ENCODE assay signal across 17 cellular contexts in the genomic region with DNA sequence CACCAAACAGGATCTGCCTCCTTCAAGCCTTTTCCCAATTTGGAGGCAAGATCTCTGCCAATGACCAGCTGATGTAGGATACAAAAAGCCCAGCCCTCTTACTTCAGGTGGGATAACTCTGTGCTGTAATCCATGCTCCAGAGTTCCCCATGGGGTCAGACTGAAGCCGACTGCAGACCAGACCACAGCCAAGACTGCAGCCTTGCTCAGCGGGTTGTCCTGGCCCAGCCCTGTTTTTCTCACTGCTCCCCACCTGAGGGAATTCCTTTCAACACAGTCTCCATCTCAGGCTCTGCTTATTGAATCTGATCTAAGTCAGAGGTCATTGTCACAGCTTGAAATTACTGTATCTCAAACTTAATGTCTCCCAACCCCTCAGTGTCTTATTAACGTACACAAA.
A peak's percentile ranks its signal among the peaks of the same experiment; 100 is the strongest.
DNase-seq lines count a peak whose midpoint lies in the region; ATAC-seq and TF ChIP-seq lines count a peak whose summit lies in the region.
"Had no signal": no experiment of that assay in that cellular context is flagged by ENCODE, and none has a peak within 500 bp of the region (broad histone marks: within the 10 kb centered on the region; RNA-seq: fewer than 3 reads in every experiment).

No MANE protein-coding gene starts in this region.

- H3K9me2 ChIP-seq in GM23338 (ENCODE audit: insufficient read depth): no peaks in the 10 kb centered on the region; the same call in none of the 2 replicates

- no peak overlapping the region for H4K8ac ChIP-seq in mesendoderm (ENCODE audit: low read depth, low read length)

- H3K9me3 Mint-ChIP-seq in GM23338: no peaks in the 10 kb centered on the region
- H3K9me3 Mint-ChIP-seq in WTC11: no peaks in the 10 kb centered on the region
- H3K9me3 Mint-ChIP-seq in MCF 10A (ENCODE audit: unreplicated experiment): no peaks in the 10 kb centered on the region
- H3K9me3 Mint-ChIP-seq: CD4-positive, alpha-beta T cell; CD8-positive, alpha-beta T cell had no signal

- no peak overlapping the region for H3K18ac ChIP-seq in mesendoderm (ENCODE audit: low read length)

- no peaks in the 10 kb centered on the region for H3F3A ChIP-seq in GM23338 (replicated peaks; ENCODE audit: low read depth)

- no peaks in the 10 kb centered on the region for H3K79me2 ChIP-seq in GM23338 (replicated peaks; ENCODE audit: insufficient read depth)
- no peaks in the 10 kb centered on the region for H3K79me2 ChIP-seq in mesendoderm (ENCODE audit: control insufficient read depth, insufficient read depth, low read length)

- H4K20me1 ChIP-seq in GM23338 (replicated peaks; ENCODE audit: insufficient read depth): no peaks in the 10 kb centered on the region
- H4K20me1 ChIP-seq: BLaER1 treated with 17β-estradiol and CSF1 and Interleukin-3, amounts not matched to agents 10 nM and 100 nM had no signal

- ATAC-seq in GM23338 (peak; percentile 66; the same call in 2 of the 3 replicates), WTC11 (peak; percentile 52)
- ATAC-seq: A549; CD8-positive, alpha-beta T cell had no signal

- H3K27ac ChIP-seq in GM23338 (ENCODE audit: low read depth) (no peak overlapping the region), mesendoderm (ENCODE audit: low read depth, low read length) (no peak overlapping the region)
- H3K27ac ChIP-seq: 22Rv1; A549; BLaER1 treated with 17β-estradiol and CSF1 and Interleukin-3, amounts not matched to agents 10 nM and 100 nM; C4-2B had no signal

- H3K27me3 Mint-ChIP-seq in GM23338 (ENCODE audit: insufficient read depth, low read depth, poor library complexity): no peaks in the 10 kb centered on the region
- H3K27me3 Mint-ChIP-seq in WTC11 (ENCODE audit: low read depth): no peaks in the 10 kb centered on the region
- H3K27me3 Mint-ChIP-seq in MCF 10A (ENCODE audit: insufficient read depth, unreplicated experiment): no peaks in the 10 kb centered on the region

- H3K4me1 ChIP-seq in GM23338 (ENCODE audit: insufficient read depth) (peaks cover 5% of the 10 kb centered on the region; the same call in 1 of the 2 replicates), mesendoderm (ENCODE audit: control insufficient read depth, low read depth, low read length) (no peaks in the 10 kb centered on the region)
- H3K4me1 ChIP-seq: A549, Caco-2 had no signal

- TF ChIP-seq CTCF in GM23338 (conservative IDR thresholded peaks at IDR 0.05; ENCODE audit: low read depth in 2 of 2) (no peak), WTC11 (IDR thresholded peaks at IDR 0.05) (no peak), MCF 10A (IDR thresholded peaks at IDR 0.05; ENCODE audit: unreplicated experiment) (no peak)

- H3K4me3 ChIP-seq in GM23338 (no peak overlapping the region), mesendoderm (ENCODE audit: low read length) (no peak overlapping the region)
- H3K4me3 ChIP-seq: A549; BLaER1 treated with 17β-estradiol and CSF1 and Interleukin-3, amounts not matched to agents 10 nM and 100 nM had no signal

- CTCF ChIA-PET in WTC11 (lab: Charles Lee) (no interaction called here), MCF 10A (lab: Yijun Ruan, JAX) (no interaction called here)

- DNase-seq in GM23338 (ENCODE audit: low spot score) (no peak), WTC11 (ENCODE audit: low spot score) (peak; percentile 12), mesendoderm (peak; percentile 8), middle frontal gyrus (ENCODE audit: extremely low spot score, low spot score) (no peak), MCF 10A (ENCODE audit: unreplicated experiment) (no peak)
- DNase-seq: AML-193; Caco-2; Calu3; CD4-positive, alpha-beta T cell; CD8-positive, alpha-beta T cell; DMS79 treated with DMSO at 0.1 percent for 48 hours; GF-D8 had no signal

- no CpG with 5 or more reads among the region's 3 CpGs for WGBS in mesendoderm (ENCODE audit: extremely low coverage, insufficient coverage, low lambda C conversion rate)

- no peak overlapping the region for H2BK5ac ChIP-seq in mesendoderm (ENCODE audit: low read length)

- H3K27me3 ChIP-seq in GM23338 (ENCODE audit: insufficient read depth) (no peaks in the 10 kb centered on the region), mesendoderm (ENCODE audit: insufficient read depth, low read length, poor library complexity) (no peaks in the 10 kb centered on the region)
- H3K27me3 ChIP-seq: BLaER1 treated with 17β-estradiol and CSF1 and Interleukin-3, amounts not matched to agents 10 nM and 100 nM had no signal

- H3K36me3 ChIP-seq in GM23338 (ENCODE audit: insufficient read depth): no peaks in the 10 kb centered on the region
- H3K36me3 ChIP-seq in mesendoderm (ENCODE audit: control insufficient read depth, insufficient read depth, low read length): no peaks in the 10 kb centered on the region
- H3K36me3 ChIP-seq: BLaER1 treated with 17β-estradiol and CSF1 and Interleukin-3, amounts not matched to agents 10 nM and 100 nM had no signal

- POLR2A ChIA-PET in WTC11 (lab: Charles Lee): no interaction called here
- POLR2A ChIA-PET in MCF 10A (lab: Yijun Ruan, JAX): no interaction called here

- H3K56ac ChIP-seq in mesendoderm (ENCODE audit: low read length): no peak overlapping the region

- H3K4me1 Mint-ChIP-seq in GM23338 (peaks cover 13% of the 10 kb centered on the region; the same call in 2 of the 3 replicates), WTC11 (peaks cover 12% of the 10 kb centered on the region), MCF 10A (ENCODE audit: insufficient read depth, unreplicated experiment) (no peaks in the 10 kb centered on the region)
- H3K4me1 Mint-ChIP-seq: B cell had no signal

- no peak overlapping the region for H2AK5ac ChIP-seq in mesendoderm (ENCODE audit: low read length)

- H3K4ac ChIP-seq in mesendoderm (ENCODE audit: low read depth, low read length): no peak overlapping the region

- H3K4me3 Mint-ChIP-seq in GM23338 (no peak overlapping the region), WTC11 (no peak overlapping the region), MCF 10A (ENCODE audit: unreplicated experiment) (no peak overlapping the region)
- H3K4me3 Mint-ChIP-seq: B cell; CD4-positive, alpha-beta T cell; CD8-positive, alpha-beta T cell had no signal

- no peak overlapping the region for H3K27ac Mint-ChIP-seq in GM23338
- no peak overlapping the region for H3K27ac Mint-ChIP-seq in WTC11
- no peak overlapping the region for H3K27ac Mint-ChIP-seq in MCF 10A (ENCODE audit: low read depth, unreplicated experiment)
- H3K27ac Mint-ChIP-seq: B cell; CD4-positive, alpha-beta T cell; CD8-positive, alpha-beta T cell had no signal

- H2AFZ ChIP-seq in GM23338: no peak overlapping the region

- H3K9ac ChIP-seq in mesendoderm (ENCODE audit: low read length): no peak overlapping the region
- H3K9ac ChIP-seq: BLaER1 treated with 17β-estradiol and CSF1 and Interleukin-3, amounts not matched to agents 10 nM and 100 nM had no signal

- H3K79me1 ChIP-seq in mesendoderm (ENCODE audit: low read length): no peaks in the 10 kb centered on the region

- no peak overlapping the region for H4K5ac ChIP-seq in mesendoderm (ENCODE audit: low read length)

- no peak overlapping the region for H2BK120ac ChIP-seq in mesendoderm (ENCODE audit: low read depth, low read length)

- H3K36me3 Mint-ChIP-seq in GM23338 (ENCODE audit: low read depth) (no peaks in the 10 kb centered on the region), WTC11 (no peaks in the 10 kb centered on the region), MCF 10A (ENCODE audit: insufficient read depth, unreplicated experiment) (no peaks in the 10 kb centered on the region)
- H3K36me3 Mint-ChIP-seq: CD8-positive, alpha-beta T cell had no signal

- H2BK15ac ChIP-seq in mesendoderm (replicated peaks; ENCODE audit: low read depth): no peak overlapping the region

- intact Hi-C loops in MCF 10A (cut with micrococcal nuclease): no loop called here

- H3K23ac ChIP-seq in mesendoderm (ENCODE audit: low read length): no peak overlapping the region

- H3K4me2 ChIP-seq in GM23338 (no peak overlapping the region), mesendoderm (ENCODE audit: low read length) (no peak overlapping the region)
- H3K4me2 ChIP-seq: A549; BLaER1 treated with 17β-estradiol and CSF1 and Interleukin-3, amounts not matched to agents 10 nM and 100 nM had no signal

- no TSS peak for BruUV-seq in MCF 10A (replicated peaks; lab: Mats Ljungman, UMichigan)

TF ChIP-seq in GM23338, 12 proteins besides CTCF, POLR2A, EP300 and RAD21 (continues in another document):
- TF ChIP-seq ZNF114 (CRISPR knock-in tag; IDR thresholded peaks at IDR 0.05) (no peak), STAT1 (IDR thresholded peaks at IDR 0.05; ENCODE audit: unreplicated experiment) (no peak)

TF ChIP-seq in WTC11, 78 proteins besides CTCF, POLR2A, EP300 and RAD21:
- no peak for TF ChIP-seq GRHL2 (CRISPR knock-in tag; IDR thresholded peaks at IDR 0.05; ENCODE audit: insufficient replicate concordance, severe bottlenecking)

Comparison
In these comparisons a context has a peak if more than half of its experiments do, and no peak if none do; other contexts are left out.
1. DNase-seq: peak in WTC11 (single experiment) and mesendoderm (single experiment); none in GM23338 (single experiment), middle frontal gyrus (single experiment) and MCF 10A (single experiment).